Comparison of ENCODE assay signal across 11 cellular contexts in the genomic region with DNA sequence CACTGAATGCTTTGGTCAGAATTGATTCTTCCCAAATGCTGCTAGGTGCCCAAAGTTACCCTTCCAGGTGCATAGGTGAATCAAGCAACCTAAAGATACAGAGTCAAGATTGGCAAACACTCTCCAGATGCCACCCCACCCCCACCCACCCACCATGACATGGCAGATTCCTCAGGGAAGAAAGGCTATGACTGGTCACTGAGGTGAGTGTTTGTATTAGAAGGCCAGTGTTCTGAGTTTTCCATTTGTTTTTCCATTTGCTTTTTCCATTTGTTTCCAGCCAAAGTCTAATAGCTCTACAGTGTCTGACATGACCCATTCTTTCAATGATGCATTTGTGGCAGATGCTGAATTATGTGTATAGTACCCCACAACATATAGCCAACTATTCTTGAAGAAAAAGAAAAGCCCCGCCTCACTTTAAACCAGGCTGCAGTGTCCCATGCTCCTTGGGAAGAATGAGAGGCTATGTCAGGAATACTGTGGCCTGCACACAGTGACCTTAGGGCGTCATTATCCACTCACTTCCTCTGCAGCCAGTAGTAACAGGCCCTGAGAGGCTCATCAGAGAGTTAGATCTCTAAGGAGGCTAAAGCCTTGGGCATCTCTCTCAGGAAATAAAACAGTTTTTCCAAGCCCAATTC. TPM values are rescaled to one million over a fixed set of nuclear protein-coding genes. Genes with fewer than 3 reads are reported as not detected.
DNase-seq lines count a peak whose midpoint lies in the region; ATAC-seq and TF ChIP-seq lines count a peak whose summit lies in the region.
"Had no signal": no experiment of that assay in that cellular context is flagged by ENCODE, and none has a peak within 500 bp of the region (broad histone marks: within the 10 kb centered on the region; RNA-seq: fewer than 3 reads in every experiment).

No MANE protein-coding gene starts in this region.

- peak overlapping the region in 3 of 4 donors; percentile 20 to 71 (median 63) for H3K27ac ChIP-seq in Peyer's patch
- peak overlapping the region; percentile 44 to 63 (median 52) for H3K27ac ChIP-seq in esophagus muscularis mucosa (replicated peaks in 1 of 4)

- peaks cover 12% of the 10 kb centered on the region for H3K4me1 Mint-ChIP-seq in Caco-2 (ENCODE audit: low read depth, unreplicated experiment)

- H3K36me3 Mint-ChIP-seq in Caco-2 (ENCODE audit: insufficient read depth, unreplicated experiment) = no peaks in the 10 kb centered on the region

- H3K9me3 Mint-ChIP-seq in Caco-2 (ENCODE audit: unreplicated experiment) = no peaks in the 10 kb centered on the region
- H3K9me3 Mint-ChIP-seq: activated T-cell treated with anti-CD3 and anti-CD28 coated beads, Interleukin-2, amount 50 U/mL, for 24 hours had no signal

- no peak for DNase-seq in Caco-2
- no peak for DNase-seq in Peyer's patch
- no peak for DNase-seq in esophagus muscularis mucosa (ENCODE audit: extremely low spot score)
- DNase-seq in renal cortical epithelial cell (ENCODE audit: low read depth) = peak; percentile 41
- DNase-seq in activated CD4-positive, CD25-positive, alpha-beta regulatory T cell treated with anti-CD3 and anti-CD28 coated beads, Interleukin-2, amount 50 U/mL, for 72 hours = no peak
- DNase-seq in NOMO-1 treated with DMSO at 0.1 percent for 48 hours (lab: John Stamatoyannopoulos, UW; ENCODE audit: unreplicated experiment) = no peak
- DNase-seq in NOMO-1 treated with dmso at 0.1 percent for 144 hours (lab: John Stamatoyannopoulos, UW; ENCODE audit: unreplicated experiment) = no peak
- DNase-seq: activated T-cell treated with anti-CD3 and anti-CD28 coated beads, Interleukin-2, amount 50 U/mL, for 24 hours; C1 segment of cervical spinal cord; NCI-H1092 treated with DMSO at 0.1 percent for 48 hours had no signal

- TF ChIP-seq POLR2A in Peyer's patch (IDR thresholded peaks at IDR 0.05) (no peak), esophagus muscularis mucosa (IDR thresholded peaks at IDR 0.05; ENCODE audit: low read depth) (no peak)

- peaks cover 23% of the 10 kb centered on the region for H3K4me1 ChIP-seq in Caco-2
- peaks cover 0 to 7% (median 0%) of the 10 kb centered on the region in 4 donors for H3K4me1 ChIP-seq in Peyer's patch
- peaks cover 4 to 16% (median 11%) of the 10 kb centered on the region in 4 donors for H3K4me1 ChIP-seq in esophagus muscularis mucosa

- H3K9me3 ChIP-seq in Caco-2 (no peaks in the 10 kb centered on the region), Peyer's patch (no peaks in the 10 kb centered on the region), esophagus muscularis mucosa (no peaks in the 10 kb centered on the region)

- peak overlapping the region; percentile 73 for H3K27ac Mint-ChIP-seq in Caco-2 (ENCODE audit: unreplicated experiment)
- H3K27ac Mint-ChIP-seq: activated T-cell treated with anti-CD3 and anti-CD28 coated beads, Interleukin-2, amount 50 U/mL, for 24 hours had no signal

- H3K27me3 Mint-ChIP-seq in Caco-2 (ENCODE audit: insufficient read depth, unreplicated experiment) = no peaks in the 10 kb centered on the region
- H3K27me3 Mint-ChIP-seq: activated T-cell treated with anti-CD3 and anti-CD28 coated beads, Interleukin-2, amount 50 U/mL, for 24 hours had no signal

- POLR2A ChIA-PET in Caco-2 (lab: Charles Lee) = no interaction called here

- CTCF ChIA-PET in Caco-2 (lab: Charles Lee) = interaction anchor here (1.1 kb wide), 1 partner anchor 16 kb away, joined by 6 read pairs; the partner anchor contains the start of gene HIBADH

- TF ChIP-seq CTCF in Caco-2 (IDR thresholded peaks at IDR 0.05; ENCODE audit: insufficient read depth in 1 of 2, low read depth in 1 of 2, low read length in 1 of 2, severe bottlenecking in 1 of 2, unreplicated experiment in 1 of 2) (no peak), Peyer's patch (IDR thresholded peaks at IDR 0.05) (no peak), esophagus muscularis mucosa (IDR thresholded peaks at IDR 0.05) (no peak)

- no peak overlapping the region for H3K4me3 Mint-ChIP-seq in Caco-2 (ENCODE audit: unreplicated experiment)
- H3K4me3 Mint-ChIP-seq: activated T-cell treated with anti-CD3 and anti-CD28 coated beads, Interleukin-2, amount 50 U/mL, for 24 hours had no signal

- WGBS in esophagus muscularis mucosa = 86% methylated on average over 2 of the region's 2 CpGs

- H3K27me3 ChIP-seq in Caco-2 (replicated peaks; ENCODE audit: control insufficient read depth, insufficient read depth, low read length) (no peaks in the 10 kb centered on the region), Peyer's patch (no peaks in the 10 kb centered on the region), esophagus muscularis mucosa (no peaks in the 10 kb centered on the region)

- no TSS peak for BruUV-seq in Caco-2 (replicated peaks; lab: Mats Ljungman, UMichigan)

- H3K4me3 ChIP-seq in Caco-2 (ENCODE audit: low read depth, low read length) (no peak overlapping the region), Peyer's patch (no peak overlapping the region), esophagus muscularis mucosa (no peak overlapping the region)

- no peak for ATAC-seq in HG03378 (IDR thresholded peaks at IDR 0.05; ENCODE audit: unreplicated experiment)

- TF ChIP-seq EP300 in esophagus muscularis mucosa (IDR thresholded peaks at IDR 0.05) = no peak

- H3K36me3 ChIP-seq in Caco-2 (ENCODE audit: control insufficient read depth, insufficient read depth, low read length) = no peaks in the 10 kb centered on the region
- H3K36me3 ChIP-seq in Peyer's patch = no peaks in the 10 kb centered on the region
- H3K36me3 ChIP-seq in esophagus muscularis mucosa = no peaks in the 10 kb centered on the region

- intact Hi-C loops in Caco-2 (cut with micrococcal nuclease; ENCODE audit: unreplicated experiment) (loop anchor here (1.0 kb wide), 1 partner anchor 15 kb away; no protein-coding TSS in a partner anchor), esophagus muscularis mucosa (cut with DNase I) (no loop called here)

RNA-seq across cellular contexts. Expression of gene HIBADH, which starts 16.1 kb away (rescaled TPM):
- 33.7 and 37.3 TPM in 2 replicates for total RNA-seq in Caco-2 (2022)
- total RNA-seq in Peyer's patch = 10 to 100 TPM; 31.3 to 39.6 (median 33.7) TPM
- total RNA-seq in esophagus muscularis mucosa = 10 to 100 TPM; 45.4 to 66.0 (median 52.3) TPM
- total RNA-seq in renal cortical epithelial cell = 87.5 and 129 TPM in 2 replicates
